In genomic region chr10:18233775-18234174, GRCh38 we compare ENCODE assay signal across 14 cellular contexts.
DNase-seq lines count a peak whose midpoint lies in the region; ATAC-seq, FAIRE-seq and TF ChIP-seq lines count a peak whose summit lies in the region.
"Had no signal": no experiment of that assay in that cellular context is flagged by ENCODE, and none has a peak within 500 bp of the region (broad histone marks: within the 10 kb centered on the region; RNA-seq: fewer than 3 reads in every experiment).

No MANE protein-coding gene starts in this region.

- no peak overlapping the region for H3K56ac ChIP-seq in IMR-90 (ENCODE audit: extremely low read depth, insufficient read depth, low read length)

- H3K36me3 ChIP-seq in IMR-90 (ENCODE audit: control insufficient read depth, insufficient read depth, low read length): no peaks in the 10 kb centered on the region
- no peaks in the 10 kb centered on the region for H3K36me3 ChIP-seq in keratinocyte (ENCODE audit: control insufficient read depth in 2 of 2, extremely low read depth in 1 of 2, insufficient read depth in 2 of 2, low read length in 2 of 2)
- H3K36me3 ChIP-seq: tibial nerve had no signal

- H3K4me1 ChIP-seq in IMR-90 (ENCODE audit: control insufficient read depth, insufficient read depth, low read length): no peaks in the 10 kb centered on the region
- H3K4me1 ChIP-seq in keratinocyte (ENCODE audit: control insufficient read depth, extremely low read depth, insufficient read depth, low read length): peaks cover 3% of the 10 kb centered on the region

- H3K79me2 ChIP-seq in keratinocyte (ENCODE audit: control insufficient read depth, insufficient read depth, low read length): no peaks in the 10 kb centered on the region

- H4K8ac ChIP-seq in IMR-90 (ENCODE audit: low read depth in 2 of 2, low read length in 2 of 2): no peak overlapping the region

- DNase-seq in A172 (ENCODE audit: low spot score) (peak; percentile 6), IMR-90 (no peak), cardiac fibroblast (ENCODE audit: low read depth in 2 of 2) (peak in 1 of 2 donors; percentile 26), keratinocyte (ENCODE audit: low read depth, low spot score) (no peak), GM03348 (ENCODE audit: low spot score) (no peak), T-helper 9 cell (no peak)
- DNase-seq in activated CD4-positive, alpha-beta T cell treated with anti-CD3 and anti-CD28 coated beads for 36 hours: no peak
- DNase-seq: activated CD4-positive, alpha-beta T cell treated with anti-CD3 and anti-CD28 coated beads for 48 hours; activated naive CD4-positive, alpha-beta T cell treated with anti-CD3 and anti-CD28 coated beads for 36 hours; occipital lobe; SHP77 had no signal

- H3K4ac ChIP-seq in IMR-90 (ENCODE audit: low read depth, low read length): no peak overlapping the region

- FAIRE-seq in keratinocyte (lab: Jason Lieb, UNC): no peak
- FAIRE-seq: HTR-8/SVneo had no signal

- H3K27me3 ChIP-seq in IMR-90 (ENCODE audit: control insufficient read depth, insufficient read depth, low read length): peaks cover 2% of the 10 kb centered on the region; the same call in 1 of the 2 replicates
- H3K27me3 ChIP-seq in keratinocyte (ENCODE audit: control insufficient read depth, extremely low read depth, insufficient read depth, low read length): no peaks in the 10 kb centered on the region
- H3K27me3 ChIP-seq: tibial nerve had no signal

- H4K20me1 ChIP-seq in IMR-90 (ENCODE audit: insufficient read depth, low read length) (no peaks in the 10 kb centered on the region), keratinocyte (ENCODE audit: control insufficient read depth, extremely low read depth, insufficient read depth, low read length) (no peaks in the 10 kb centered on the region)

- no peak overlapping the region; the same call in 1 of the 2 replicates for H2BK120ac ChIP-seq in IMR-90 (ENCODE audit: low read depth, low read length)

- intact Hi-C loops in IMR-90 (cut with micrococcal nuclease): no loop called here
- intact Hi-C loops in activated CD4-positive, alpha-beta T cell treated with anti-CD3 and anti-CD28 coated beads for 36 hours (cut with DNase I, micrococcal nuclease): no loop called here

- H3K9ac ChIP-seq in IMR-90 (ENCODE audit: low read depth, low read length) (no peak overlapping the region), keratinocyte (ENCODE audit: control insufficient read depth, extremely low read depth, insufficient read depth, low read length) (no peak overlapping the region)

- TF ChIP-seq RAD21 in IMR-90 (IDR thresholded peaks at IDR 0.05; ENCODE audit: low read length): no peak

- no peak overlapping the region for H4K91ac ChIP-seq in IMR-90 (ENCODE audit: insufficient read depth, low read depth, low read length)

- H3K4me3 ChIP-seq in IMR-90 (ENCODE audit: insufficient read depth, low read depth, low read length) (no peak overlapping the region), cardiac fibroblast (replicated peaks in 1 of 2; ENCODE audit: low read depth in 2 of 2, low read length in 2 of 2) (no peak overlapping the region), keratinocyte (ENCODE audit: control insufficient read depth in 2 of 3, extremely low read depth in 1 of 3, insufficient read depth in 2 of 3, low read depth in 1 of 3, low read length in 3 of 3) (no peak overlapping the region)
- H3K4me3 ChIP-seq: tibial nerve had no signal

- H3K27ac ChIP-seq in IMR-90 (ENCODE audit: insufficient read depth, low read length) (no peak overlapping the region), keratinocyte (ENCODE audit: control insufficient read depth, insufficient read depth, low read length) (no peak overlapping the region)
- H3K27ac ChIP-seq: tibial nerve had no signal

- no peaks in the 10 kb centered on the region for H3K36me3 Mint-ChIP-seq in activated T-helper 17 cell treated with anti-CD3 and anti-CD28 coated beads, Interleukin-2, amount 50 U/mL, for 72 hours (ENCODE audit: low read depth)
- H3K36me3 Mint-ChIP-seq in activated CD4-positive, alpha-beta T cell treated with anti-CD3 and anti-CD28 coated beads for 36 hours (ENCODE audit: low read depth): no peaks in the 10 kb centered on the region

- H3K27ac Mint-ChIP-seq in activated T-helper 17 cell treated with anti-CD3 and anti-CD28 coated beads, Interleukin-2, amount 50 U/mL, for 72 hours: no peak overlapping the region
- H3K27ac Mint-ChIP-seq in activated CD4-positive, alpha-beta T cell treated with anti-CD3 and anti-CD28 coated beads for 36 hours: no peak overlapping the region
- H3K27ac Mint-ChIP-seq: activated naive CD4-positive, alpha-beta T cell treated with anti-CD3 and anti-CD28 coated beads for 36 hours had no signal

- in situ Hi-C loops in IMR-90 (cut with MboI; ENCODE audit: low sequenced_read_pairs): loop anchor here (25.0 kb wide), 1 partner anchor 1396 kb away; no protein-coding TSS in a partner anchor

- H3K79me1 ChIP-seq in IMR-90 (ENCODE audit: low read depth in 1 of 2, low read length in 2 of 2): no peaks in the 10 kb centered on the region

- H2AK9ac ChIP-seq in IMR-90 (replicated peaks; ENCODE audit: low read depth, low read length, poor library complexity): peak overlapping the region; percentile 58

- H2AFZ ChIP-seq in IMR-90 (replicated peaks; ENCODE audit: low read length, poor library complexity): no peak overlapping the region
- no peak overlapping the region for H2AFZ ChIP-seq in keratinocyte (ENCODE audit: control insufficient read depth, low read length)

- TF ChIP-seq CTCF in IMR-90 (conservative IDR thresholded peaks at IDR 0.05; ENCODE audit: low read depth, low read length): no peak
- TF ChIP-seq CTCF in cardiac fibroblast (IDR thresholded peaks at IDR 0.05; ENCODE audit: low read depth, low read length): peak; percentile 34
- peak; percentile 21 to 47 (median 34) for TF ChIP-seq CTCF in keratinocyte (optimal IDR thresholded peaks at IDR 0.05 in 1 of 3, IDR thresholded peaks at IDR 0.05 in 1 of 3, conservative IDR thresholded peaks at IDR 0.05 in 1 of 3; ENCODE audit: extremely low read depth in 1 of 3, insufficient read depth in 2 of 3, low read length in 3 of 3)

- dilution Hi-C loops in IMR-90 (cut with HindIII; ENCODE audit: low sequenced_read_pairs, unreplicated experiment) (no loop called here), keratinocyte (cut with MboI; ENCODE audit: extremely low pct_ligation_motif_present, low sequenced_read_pairs) (no loop called here)

- H2AK5ac ChIP-seq in IMR-90 (ENCODE audit: low read depth, low read length): no peak overlapping the region

- H3K27me3 Mint-ChIP-seq in activated T-helper 17 cell treated with anti-CD3 and anti-CD28 coated beads, Interleukin-2, amount 50 U/mL, for 72 hours: peaks cover 8% of the 10 kb centered on the region
- peaks cover 6% of the 10 kb centered on the region for H3K27me3 Mint-ChIP-seq in activated CD4-positive, alpha-beta T cell treated with anti-CD3 and anti-CD28 coated beads for 36 hours

- no TSS peak for BruUV-seq in IMR-90 (replicated peaks; lab: Mats Ljungman, UMichigan)

- no CpG with 5 or more reads among the region's 8 CpGs for WGBS in IMR-90 (ENCODE audit: extremely low coverage in 2 of 2, insufficient read length in 1 of 2), 2 experiments

- H3K9me3 Mint-ChIP-seq in activated T-helper 17 cell treated with anti-CD3 and anti-CD28 coated beads, Interleukin-2, amount 50 U/mL, for 72 hours: no peaks in the 10 kb centered on the region
- H3K9me3 Mint-ChIP-seq in activated CD4-positive, alpha-beta T cell treated with anti-CD3 and anti-CD28 coated beads for 36 hours (ENCODE audit: low read depth): no peaks in the 10 kb centered on the region
- H3K9me3 Mint-ChIP-seq: activated naive CD4-positive, alpha-beta T cell treated with anti-CD3 and anti-CD28 coated beads for 36 hours had no signal

- no peak overlapping the region for H3K4me2 ChIP-seq in IMR-90 (ENCODE audit: low read depth, low read length)
- no peak overlapping the region for H3K4me2 ChIP-seq in keratinocyte (ENCODE audit: control insufficient read depth, extremely low read depth, insufficient read depth, low read depth, low read length)

- no peak overlapping the region for H4K5ac ChIP-seq in IMR-90 (ENCODE audit: low read depth, low read length)

- no peaks in the 10 kb centered on the region for H3K9me1 ChIP-seq in IMR-90 (ENCODE audit: insufficient read depth, low read length)
- H3K9me1 ChIP-seq in keratinocyte (ENCODE audit: control insufficient read depth, extremely low read depth, insufficient read depth, low read length): no peaks in the 10 kb centered on the region

- POLR2A ChIA-PET in IMR-90 (lab: Charles Lee; ENCODE audit: unreplicated experiment): no interaction called here
- POLR2A ChIA-PET in activated CD4-positive, alpha-beta T cell treated with anti-CD3 and anti-CD28 coated beads for 36 hours (lab: Charles Lee): no interaction called here

- no peaks in the 10 kb centered on the region for H3K9me3 ChIP-seq in IMR-90 (ENCODE audit: control insufficient read depth, insufficient read depth, low read length)
- no peaks in the 10 kb centered on the region for H3K9me3 ChIP-seq in keratinocyte (ENCODE audit: control insufficient read depth, low read depth, low read length)
- H3K9me3 ChIP-seq: tibial nerve had no signal

- no peak overlapping the region for H3K14ac ChIP-seq in IMR-90 (replicated peaks; ENCODE audit: low read depth, low read length)

- H3K23ac ChIP-seq in IMR-90 (ENCODE audit: low read depth, low read length): no peak overlapping the region

- no peak for ATAC-seq in IMR-90 (ENCODE audit: low read depth)
- no peak for ATAC-seq in activated T-helper 17 cell treated with anti-CD3 and anti-CD28 coated beads, Interleukin-2, amount 50 U/mL, for 72 hours (replicated peaks)
- no peak for ATAC-seq in activated CD4-positive, alpha-beta T cell treated with anti-CD3 and anti-CD28 coated beads for 36 hours

- H3K4me3 Mint-ChIP-seq in activated T-helper 17 cell treated with anti-CD3 and anti-CD28 coated beads, Interleukin-2, amount 50 U/mL, for 72 hours: no peak overlapping the region
- no peak overlapping the region for H3K4me3 Mint-ChIP-seq in activated CD4-positive, alpha-beta T cell treated with anti-CD3 and anti-CD28 coated beads for 36 hours
- H3K4me3 Mint-ChIP-seq: activated naive CD4-positive, alpha-beta T cell treated with anti-CD3 and anti-CD28 coated beads for 36 hours had no signal

- CTCF ChIA-PET in IMR-90 (lab: Yijun Ruan, JAX): interaction anchor here (1.4 kb wide), 1 partner anchor 17 kb away, joined by 4 read pairs; no protein-coding TSS in a partner anchor
- CTCF ChIA-PET in activated CD4-positive, alpha-beta T cell treated with anti-CD3 and anti-CD28 coated beads for 36 hours (lab: Charles Lee): no interaction called here

- TF ChIP-seq POLR2A in IMR-90 (IDR thresholded peaks at IDR 0.05; ENCODE audit: low read depth, low read length): no peak

- no peaks in the 10 kb centered on the region for H3K4me1 Mint-ChIP-seq in activated T-helper 17 cell treated with anti-CD3 and anti-CD28 coated beads, Interleukin-2, amount 50 U/mL, for 72 hours
- no peaks in the 10 kb centered on the region for H3K4me1 Mint-ChIP-seq in activated CD4-positive, alpha-beta T cell treated with anti-CD3 and anti-CD28 coated beads for 36 hours

- H3K18ac ChIP-seq in IMR-90 (ENCODE audit: low read depth, low read length): no peak overlapping the region

- H2BK5ac ChIP-seq in IMR-90 (ENCODE audit: low read depth, low read length, poor library complexity, severe bottlenecking): no peak overlapping the region

- H2BK15ac ChIP-seq in IMR-90 (ENCODE audit: low read depth, low read length): no peak overlapping the region

- H2BK20ac ChIP-seq in IMR-90 (ENCODE audit: low read depth, low read length): no peak overlapping the region
